Comparison of ENCODE assay signal across 12 cellular contexts in the genomic region with DNA sequence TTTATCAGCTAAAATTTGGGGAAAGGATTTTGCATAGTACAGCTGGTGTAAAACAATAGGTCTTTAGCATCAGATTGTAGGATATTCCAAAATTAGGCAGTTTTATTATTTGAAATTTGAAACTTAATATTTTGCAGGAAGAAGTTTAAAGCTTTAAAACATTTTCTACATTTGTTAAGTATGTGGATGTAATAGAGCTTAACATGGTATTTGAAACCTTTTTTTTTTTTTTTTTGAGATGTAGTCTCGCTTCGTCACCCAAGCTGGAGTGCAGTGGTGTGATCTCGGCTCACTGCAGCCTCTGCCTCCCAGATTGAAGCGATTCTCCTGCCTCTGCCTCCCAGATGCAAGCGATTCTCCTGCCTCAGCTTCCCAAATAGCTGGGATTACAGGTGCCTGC. TPM values are rescaled to one million over a fixed set of nuclear protein-coding genes. Genes with fewer than 3 reads are reported as not detected.
A peak's percentile ranks its signal among the peaks of the same experiment; 100 is the strongest.
DNase-seq lines count a peak whose midpoint lies in the region; ATAC-seq and TF ChIP-seq lines count a peak whose summit lies in the region.
"Had no signal": no experiment of that assay in that cellular context is flagged by ENCODE, and none has a peak within 500 bp of the region (broad histone marks: within the 10 kb centered on the region; RNA-seq: fewer than 3 reads in every experiment).

No MANE protein-coding gene starts in this region.

- peaks cover 14% of the 10 kb centered on the region; the same call in 1 of the 2 replicates for H3F3A ChIP-seq in PC-9 (ENCODE audit: insufficient read depth, low read depth)

- no peaks in the 10 kb centered on the region for H3K9me2 ChIP-seq in PC-9 (ENCODE audit: insufficient read depth)

- H3K27me3 ChIP-seq in PC-9 (ENCODE audit: insufficient read depth, low read depth) (no peaks in the 10 kb centered on the region), foreskin keratinocyte (no peaks in the 10 kb centered on the region), subcutaneous abdominal adipose tissue (ENCODE audit: control insufficient read depth in 5 of 5, insufficient read depth in 4 of 5, low read length in 5 of 5) (no peaks in the 10 kb centered on the region)
- H3K27me3 ChIP-seq: Peyer's patch had no signal

- POLR2A ChIA-PET in PC-9 (lab: Charles Lee; ENCODE audit: unreplicated experiment) = interaction anchor here (0.6 to 0.7 kb wide), 3 partner anchors 22 to 149 kb away, joined by 3 to 11 read pairs (median 4); no protein-coding TSS in a partner anchor

- TF ChIP-seq CTCF in PC-9 (conservative IDR thresholded peaks at IDR 0.05) (no peak), foreskin keratinocyte (conservative IDR thresholded peaks at IDR 0.05) (no peak)

- peak overlapping the region; percentile 97 for H3K4me2 ChIP-seq in PC-9

- H2AFZ ChIP-seq in PC-9 = no peak overlapping the region

- peak overlapping the region in 1 of 5 donors; percentile 98 for H3K9ac ChIP-seq in subcutaneous abdominal adipose tissue (ENCODE audit: low read length in 5 of 5)

- CTCF ChIA-PET in PC-9 (lab: Charles Lee) = no interaction called here

- peaks cover 16% of the 10 kb centered on the region for H3K4me1 ChIP-seq in PC-9 (replicated peaks; ENCODE audit: insufficient read depth)
- no peaks in the 10 kb centered on the region for H3K4me1 ChIP-seq in foreskin keratinocyte
- peaks cover 4 to 39% (median 33%) of the 10 kb centered on the region in 5 donors for H3K4me1 ChIP-seq in subcutaneous abdominal adipose tissue (ENCODE audit: control insufficient read depth in 5 of 5, insufficient read depth in 5 of 5, low read length in 5 of 5)

- intact Hi-C loops in PC-9 (cut with micrococcal nuclease; ENCODE audit: unreplicated experiment) = no loop called here

- peaks cover 5% of the 10 kb centered on the region for H3K4me1 Mint-ChIP-seq in T-helper 1 cell treated with Interleukin-12 subunit alpha and Interleukin-12 subunit beta and Interleukin-4 antibody, amounts not matched to agents 30 μg/mL and 1 μg/mL, for 36 hours (ENCODE audit: low read depth)

- peaks cover 70% of the 10 kb centered on the region for H3K79me2 ChIP-seq in PC-9 (ENCODE audit: low read depth)

- DNase-seq in T-helper 1 cell (no peak), PC-9 (no peak), foreskin keratinocyte (no peak), glomerular visceral epithelial cell (ENCODE audit: extremely low spot score) (no peak)
- DNase-seq: activated CD4-positive, alpha-beta T cell treated with anti-CD3 and anti-CD28 coated beads for 4 hours; NCI-H187 treated with DMSO at 0.1 percent for 48 hours; Peyer's patch had no signal

- no TSS peak for BruUV-seq in PC-9 (replicated peaks; lab: Mats Ljungman, UMichigan)

- peak overlapping the region; percentile 68 for H3K27ac ChIP-seq in PC-9
- peak overlapping the region; percentile 97 for H3K27ac ChIP-seq in foreskin keratinocyte
- peak overlapping the region; percentile 91 for H3K27ac ChIP-seq in subcutaneous abdominal adipose tissue (ENCODE audit: low read depth, low read length)

- no peaks in the 10 kb centered on the region for H4K20me1 ChIP-seq in PC-9 (ENCODE audit: insufficient read depth)

- H3K4me3 ChIP-seq in PC-9 (peak overlapping the region; percentile 85), subcutaneous abdominal adipose tissue (ENCODE audit: low read depth in 1 of 5, low read length in 5 of 5) (peak overlapping the region in 3 of 5 donors; percentile 16 to 90 (median 82))

- peaks cover 3% of the 10 kb centered on the region for H3K36me3 Mint-ChIP-seq in T-helper 1 cell treated with Interleukin-12 subunit alpha and Interleukin-12 subunit beta and Interleukin-4 antibody, amounts not matched to agents 30 μg/mL and 1 μg/mL, for 36 hours (ENCODE audit: low read depth)
- H3K36me3 Mint-ChIP-seq: activated naive CD4-positive, alpha-beta T cell treated with anti-CD3 and anti-CD28 coated beads, Interleukin-2, amount 50 U/mL, for 24 hours had no signal

- H3K36me3 ChIP-seq in PC-9 (ENCODE audit: low read depth) (no peaks in the 10 kb centered on the region), subcutaneous abdominal adipose tissue (ENCODE audit: control insufficient read depth in 5 of 5, insufficient read depth in 5 of 5, low read length in 5 of 5) (peaks cover 0 to 2% (median 0%) of the 10 kb centered on the region in 5 donors)
- H3K36me3 ChIP-seq: Peyer's patch had no signal

- H3K27ac Mint-ChIP-seq in T-helper 1 cell treated with Interleukin-12 subunit alpha and Interleukin-12 subunit beta and Interleukin-4 antibody, amounts not matched to agents 30 μg/mL and 1 μg/mL, for 36 hours = no peak overlapping the region

- ATAC-seq in foreskin keratinocyte (no peak), GM19467 (IDR thresholded peaks at IDR 0.05; ENCODE audit: unreplicated experiment) (no peak), HG03469 (IDR thresholded peaks at IDR 0.05; ENCODE audit: unreplicated experiment) (no peak)

- peak overlapping the region; percentile 28 for H3K4me3 Mint-ChIP-seq in T-helper 1 cell treated with Interleukin-12 subunit alpha and Interleukin-12 subunit beta and Interleukin-4 antibody, amounts not matched to agents 30 μg/mL and 1 μg/mL, for 36 hours
- H3K4me3 Mint-ChIP-seq: activated naive CD4-positive, alpha-beta T cell treated with anti-CD3 and anti-CD28 coated beads, Interleukin-2, amount 50 U/mL, for 24 hours had no signal

- H3K9me3 ChIP-seq in PC-9 (ENCODE audit: insufficient read depth, low read depth) (no peaks in the 10 kb centered on the region), subcutaneous abdominal adipose tissue (ENCODE audit: control insufficient read depth in 5 of 5, low read length in 5 of 5) (no peaks in the 10 kb centered on the region)
- H3K9me3 ChIP-seq: Peyer's patch had no signal

- H3K27me3 Mint-ChIP-seq in T-helper 1 cell treated with Interleukin-12 subunit alpha and Interleukin-12 subunit beta and Interleukin-4 antibody, amounts not matched to agents 30 μg/mL and 1 μg/mL, for 36 hours (ENCODE audit: low read depth) = no peaks in the 10 kb centered on the region
- H3K27me3 Mint-ChIP-seq: activated naive CD4-positive, alpha-beta T cell treated with anti-CD3 and anti-CD28 coated beads, Interleukin-2, amount 50 U/mL, for 24 hours had no signal

- no peaks in the 10 kb centered on the region for H3K9me3 Mint-ChIP-seq in T-helper 1 cell treated with Interleukin-12 subunit alpha and Interleukin-12 subunit beta and Interleukin-4 antibody, amounts not matched to agents 30 μg/mL and 1 μg/mL, for 36 hours
- H3K9me3 Mint-ChIP-seq: activated naive CD4-positive, alpha-beta T cell treated with anti-CD3 and anti-CD28 coated beads, Interleukin-2, amount 50 U/mL, for 24 hours had no signal

RNA-seq across cellular contexts. Expression of gene DENND4C, which starts 2.9 kb away (rescaled TPM):
- 23.1 and 29.5 TPM in 2 replicates for total RNA-seq in PC-9 (2021)
- 20.5 and 21.8 TPM in 2 replicates for total RNA-seq in foreskin keratinocyte
- 2.2 and 3.2 TPM in 2 replicates for polyA plus RNA-seq in foreskin keratinocyte
